Comparison of ENCODE assay signal across 12 cellular contexts in the genomic region with DNA sequence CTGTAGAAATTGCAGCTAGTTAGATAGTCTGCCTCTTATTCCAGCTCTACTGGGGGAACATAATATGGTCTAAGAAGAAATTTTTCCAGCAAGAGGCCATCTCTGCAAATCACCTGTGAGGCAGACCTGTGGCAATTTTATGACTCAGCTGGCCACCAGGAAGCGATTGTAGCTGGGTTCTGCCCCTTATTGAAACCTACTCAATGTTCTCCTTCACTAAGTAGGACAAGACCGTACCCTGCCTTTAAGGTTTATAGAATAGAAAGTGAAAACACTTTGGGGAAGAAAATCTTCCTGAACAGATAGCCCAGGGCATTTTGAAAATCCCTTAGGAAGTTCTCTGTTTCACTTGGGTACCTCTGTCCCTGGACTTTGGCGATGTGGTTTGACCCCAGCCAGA. TPM values are rescaled to one million over a fixed set of nuclear protein-coding genes. Genes with fewer than 3 reads are reported as not detected.
DNase-seq lines count a peak whose midpoint lies in the region; ATAC-seq, FAIRE-seq and TF ChIP-seq lines count a peak whose summit lies in the region.
"Had no signal": no experiment of that assay in that cellular context is flagged by ENCODE, and none has a peak within 500 bp of the region (broad histone marks: within the 10 kb centered on the region; RNA-seq: fewer than 3 reads in every experiment).

No MANE protein-coding gene starts in this region.

- peak overlapping the region; percentile 67 for H2AFZ ChIP-seq in Loucy (ENCODE audit: low read length)

- H4K20me1 ChIP-seq in Loucy (ENCODE audit: insufficient read depth, low read length, poor library complexity, severe bottlenecking): no peaks in the 10 kb centered on the region

- no peak overlapping the region for H3K9ac ChIP-seq in Loucy (ENCODE audit: low read depth, low read length, poor library complexity, severe bottlenecking)

- H3K9me2 ChIP-seq in Loucy (replicated peaks; ENCODE audit: low read depth, low read length): no peaks in the 10 kb centered on the region

- peak overlapping the region; percentile 39 for H3K4me2 ChIP-seq in Loucy (ENCODE audit: low read depth, low read length, poor library complexity, severe bottlenecking)

- H3K36me3 Mint-ChIP-seq in naive thymus-derived CD8-positive, alpha-beta T cell: no peaks in the 10 kb centered on the region

- peaks cover 0 to 8% (median 0%) of the 10 kb centered on the region in 5 donors for H3K27me3 Mint-ChIP-seq in naive thymus-derived CD8-positive, alpha-beta T cell

- DNase-seq in naive thymus-derived CD8-positive, alpha-beta T cell: no peak
- no peak for DNase-seq in HTR-8/SVneo (ENCODE audit: insufficient read length, low spot score)
- DNase-seq in activated CD8-positive, alpha-beta memory T cell treated with anti-CD3 and anti-CD28 coated beads for 24 hours: no peak
- no peak for DNase-seq in stimulated activated CD4-positive, alpha-beta T cell treated with anti-CD3 and anti-CD28 coated beads, Interleukin-2, amount 100 ng/mL, for 48 hours
- DNase-seq: NCI-H2171 treated with DMSO at 0.1 percent for 48 hours, tibial artery had no signal

- FAIRE-seq in HTR-8/SVneo (lab: Jason Lieb, UNC): no peak

- no peaks in the 10 kb centered on the region for H3F3A ChIP-seq in Loucy (ENCODE audit: low read depth)

- H3K9me3 ChIP-seq in Loucy (ENCODE audit: insufficient read depth, low read depth, low read length): no peaks in the 10 kb centered on the region

- POLR2A ChIA-PET in naive thymus-derived CD8-positive, alpha-beta T cell (lab: Charles Lee): no interaction called here

- H3K4me3 ChIP-seq in Loucy (ENCODE audit: low read length, poor library complexity, severe bottlenecking): no peak overlapping the region
- H3K4me3 ChIP-seq: coronary artery, tibial artery had no signal

- peak overlapping the region in 7 of 10 donors; percentile 15 to 73 (median 44) for H3K4me3 Mint-ChIP-seq in naive thymus-derived CD8-positive, alpha-beta T cell

- H3K4me1 Mint-ChIP-seq in naive thymus-derived CD8-positive, alpha-beta T cell: peaks cover 9 to 59% (median 17%) of the 10 kb centered on the region in 4 donors

- peaks cover 0 to 3% (median 0%) of the 10 kb centered on the region in 9 donors for H3K9me3 Mint-ChIP-seq in naive thymus-derived CD8-positive, alpha-beta T cell

- no peak for TF ChIP-seq CTCF in Loucy (conservative IDR thresholded peaks at IDR 0.05; ENCODE audit: low read length)

- H3K4me1 ChIP-seq in Loucy (ENCODE audit: insufficient read depth, low read length, poor library complexity, severe bottlenecking): peaks cover 8% of the 10 kb centered on the region
- H3K4me1 ChIP-seq: tibial artery had no signal

- ATAC-seq in GM18511 (IDR thresholded peaks at IDR 0.05; ENCODE audit: unreplicated experiment) (peak; percentile 47), GM21576 (IDR thresholded peaks at IDR 0.05; ENCODE audit: unreplicated experiment) (peak; percentile 32), GM18858 (IDR thresholded peaks at IDR 0.05; ENCODE audit: unreplicated experiment) (no peak)
- ATAC-seq in naive thymus-derived CD8-positive, alpha-beta T cell: peak in 1 of 2 donors; percentile 23

- H3K27ac Mint-ChIP-seq in naive thymus-derived CD8-positive, alpha-beta T cell: peak overlapping the region in 9 of 10 donors; percentile 24 to 96 (median 84)

- no peaks in the 10 kb centered on the region for H3K79me2 ChIP-seq in Loucy (ENCODE audit: insufficient read depth, low read length)

- peaks cover 30% of the 10 kb centered on the region for H3K27me3 ChIP-seq in Loucy (ENCODE audit: insufficient read depth, low read length, poor library complexity, severe bottlenecking)

- H3K36me3 ChIP-seq in Loucy (ENCODE audit: insufficient read depth, low read length): no peaks in the 10 kb centered on the region
- H3K36me3 ChIP-seq: tibial artery had no signal

RNA-seq across cellular contexts. Expression of gene CCL3, which starts 7.9 kb away (rescaled TPM):
- 1 to 10 TPM; 1.6 to 2.6 TPM for total RNA-seq in naive thymus-derived CD8-positive, alpha-beta T cell
- 10 to 100 TPM in 1 of 3 donors, not detected in 2; 10.9 TPM for polyA plus RNA-seq in naive thymus-derived CD8-positive, alpha-beta T cell
- total RNA-seq: Right ventricle myocardium inferior had no signal

RNA-seq across cellular contexts. Expression of gene CCL18, which starts 18.0 kb away (rescaled TPM):
- total RNA-seq in naive thymus-derived CD8-positive, alpha-beta T cell: not detected
- polyA plus RNA-seq in naive thymus-derived CD8-positive, alpha-beta T cell: not detected

RNA-seq across cellular contexts. Expression of gene CCL4, which starts 21.6 kb away (rescaled TPM):
- total RNA-seq in naive thymus-derived CD8-positive, alpha-beta T cell: 1 to 10 TPM; 2.9 to 4.3 TPM
- 100 to 1,000 TPM in 1 of 3 donors, 1 to 10 TPM in 2; 2.9 to 219 (median 3.9) TPM for polyA plus RNA-seq in naive thymus-derived CD8-positive, alpha-beta T cell
